Comparison of ENCODE assay signal across 20 cellular contexts in the genomic region with DNA sequence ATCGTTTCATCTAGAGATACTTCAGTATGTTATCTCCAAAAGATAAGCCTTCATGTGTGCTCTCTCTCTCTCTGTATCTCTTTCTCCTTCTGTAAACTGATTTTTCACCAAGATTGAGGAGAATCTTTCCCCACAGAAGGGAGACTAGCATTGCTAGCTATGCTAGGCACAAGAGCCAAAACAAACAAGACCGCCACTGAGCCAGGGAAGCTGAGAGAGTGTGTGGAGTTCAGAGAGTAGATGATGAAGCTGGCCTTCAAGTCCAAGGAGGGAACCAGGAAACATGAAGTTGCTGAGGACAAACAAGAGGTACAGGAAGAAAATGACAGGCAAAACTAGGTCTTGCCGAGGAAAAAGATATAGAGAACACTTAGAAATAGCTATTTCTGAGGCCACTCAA. TPM values are rescaled to one million over a fixed set of nuclear protein-coding genes. Genes with fewer than 3 reads are reported as not detected.
"Had no signal": no experiment of that assay in that cellular context is flagged by ENCODE, and none has a peak within 500 bp of the region (broad histone marks: within the 10 kb centered on the region; RNA-seq: fewer than 3 reads in every experiment).

No MANE protein-coding gene starts in this region.

- H3K27ac ChIP-seq: epithelial cell of prostate, neural progenitor cell, spleen, suprapubic skin, upper lobe of right lung had no signal

- H3K9me3 ChIP-seq: spleen, suprapubic skin, upper lobe of right lung had no signal

- H3K4me3 Mint-ChIP-seq: activated naive CD8-positive, alpha-beta T cell; activated T-cell treated with anti-CD3 and anti-CD28 coated beads, Interleukin-2, amount 50 U/mL, for 4 hours; effector memory CD8-positive, alpha-beta T cell; neural progenitor cell; T-helper 2 cell treated with Interferon-gamma antibody and Interleukin-4, amounts not matched to agents 5 μg/mL and 100 μg/mL, for 36 hours had no signal

- H3K27me3 ChIP-seq: neural progenitor cell, suprapubic skin, upper lobe of right lung had no signal

- H3K27ac Mint-ChIP-seq: activated naive CD8-positive, alpha-beta T cell; effector memory CD8-positive, alpha-beta T cell; neural progenitor cell; T-helper 2 cell treated with Interferon-gamma antibody and Interleukin-4, amounts not matched to agents 5 μg/mL and 100 μg/mL, for 36 hours had no signal

- H3K9me3 Mint-ChIP-seq: activated T-cell treated with anti-CD3 and anti-CD28 coated beads, Interleukin-2, amount 50 U/mL, for 4 hours; effector memory CD8-positive, alpha-beta T cell; neural progenitor cell; T-helper 2 cell treated with Interferon-gamma antibody and Interleukin-4, amounts not matched to agents 5 μg/mL and 100 μg/mL, for 36 hours had no signal

- H3K36me3 ChIP-seq: neural progenitor cell, spleen, suprapubic skin, upper lobe of right lung had no signal

- DNase-seq: activated CD4-positive, alpha-beta T cell treated with anti-CD3 and anti-CD28 coated beads, Interleukin-2, amount 50 U/mL, for 48 hours; activated CD4-positive, CD25-positive, alpha-beta regulatory T cell treated with anti-CD3 and anti-CD28 coated beads, Interleukin-2, amount 50 U/mL, for 72 hours; activated gamma-delta T cell; activated T-cell treated with anti-CD3 and anti-CD28 coated beads, Interleukin-2, amount 50 U/mL, for 4 hours; central memory CD4-positive, alpha-beta T cell; effector memory CD8-positive, alpha-beta T cell; retina; spleen; stimulated activated CD4-positive, alpha-beta T cell treated with anti-CD3 and anti-CD28 coated beads, Interleukin-1b, Interleukin-23, amount 100 ng/mL, for 48 hours; stimulated activated naive CD4-positive, alpha-beta T cell; SW 1271; upper lobe of right lung had no signal

- H3K4me1 ChIP-seq: spleen, upper lobe of right lung had no signal

- H3K4me3 ChIP-seq: neural progenitor cell, spleen, suprapubic skin, upper lobe of right lung had no signal

- H3K36me3 Mint-ChIP-seq: activated naive CD8-positive, alpha-beta T cell; neural progenitor cell had no signal

- ATAC-seq: activated T-cell treated with anti-CD3 and anti-CD28 coated beads, Interleukin-2, amount 50 U/mL, for 4 hours; effector memory CD8-positive, alpha-beta T cell; upper lobe of right lung had no signal

RNA-seq across cellular contexts. Expression of a gene that starts 23.4 kb away (rescaled TPM):
- total RNA-seq: activated T-cell treated with anti-CD3 and anti-CD28 coated beads, Interleukin-2, amount 50 U/mL, for 4 hours; fibroblast of villous mesenchyme; mesenteric fat pad; myocyte; upper lobe of right lung had no signal
